In genomic region chr18:77068321-77068841, GRCh38 we compare ENCODE assay signal across 8 cellular contexts.
A peak's percentile ranks its signal among the peaks of the same experiment; 100 is the strongest.
DNase-seq lines count a peak whose midpoint lies in the region; TF ChIP-seq lines count a peak whose summit lies in the region.

No MANE protein-coding gene starts in this region.

- no peaks in the 10 kb centered on the region for H3K36me3 ChIP-seq in thyroid gland

- TF ChIP-seq CTCF in thyroid gland (IDR thresholded peaks at IDR 0.05): no peak

- WGBS in thyroid gland, 2 donors: 61 to 93% methylated on average over 8 of the region's 8 CpGs

- no peaks in the 10 kb centered on the region for H3K9me3 ChIP-seq in thyroid gland

- no peak overlapping the region for H3K4me3 ChIP-seq in thyroid gland (replicated peaks in 1 of 3)

- intact Hi-C loops in thyroid gland (cut with DNase I): no loop called here

- DNase-seq in activated CD4-positive, alpha-beta T cell treated with anti-CD3 and anti-CD28 coated beads for 4 hours: peak; percentile 35 to 47
- no peak for DNase-seq in activated CD4-positive, alpha-beta T cell treated with anti-CD3 and anti-CD28 coated beads, Interleukin-2, amount 50 U/mL, for 48 hours
- DNase-seq in KG1 (lab: John Stamatoyannopoulos, UW): peak; percentile 26
- DNase-seq in activated naive CD4-positive, alpha-beta T cell treated with anti-CD3 and anti-CD28 coated beads, Interleukin-2, amount 50 U/mL, for 16 hours: peak; percentile 30
- peak; percentile 46 for DNase-seq in kidney glomerular epithelial cell (lab: John Stamatoyannopoulos, UW)
- no peak for DNase-seq in thyroid gland
- no peak for DNase-seq in NCI-H2171 treated with DMSO at 0.1 percent for 48 hours (lab: John Stamatoyannopoulos, UW)
- no peak for DNase-seq in NCI-H1092 (lab: John Stamatoyannopoulos, UW)

- H3K4me1 ChIP-seq in thyroid gland: peaks cover 37 to 61% of the 10 kb centered on the region in 2 donors

- TF ChIP-seq POLR2A in thyroid gland (IDR thresholded peaks at IDR 0.05): no peak

- H3K27ac ChIP-seq in thyroid gland: peak overlapping the region in 2 of 3 donors; percentile 44 to 55

- H3K27me3 ChIP-seq in thyroid gland: no peaks in the 10 kb centered on the region

Comparison
In these comparisons a context has a peak if more than half of its experiments do, and no peak if none do; other contexts are left out.
1. DNase-seq: peak in activated CD4-positive, alpha-beta T cell treated with anti-CD3 and anti-CD28 coated beads for 4 hours (2 of 2), KG1 (single experiment), activated naive CD4-positive, alpha-beta T cell treated with anti-CD3 and anti-CD28 coated beads, Interleukin-2, amount 50 U/mL, for 16 hours (single experiment) and kidney glomerular epithelial cell (single experiment); none in activated CD4-positive, alpha-beta T cell treated with anti-CD3 and anti-CD28 coated beads, Interleukin-2, amount 50 U/mL, for 48 hours (0 of 2), thyroid gland (0 of 2), NCI-H2171 treated with DMSO at 0.1 percent for 48 hours (single experiment) and NCI-H1092 (single experiment).